ENCODE assay signal across 1 cellular context in genomic region chr15:31975446-31976229, GRCh38.
TF ChIP-seq lines count a peak whose summit lies in the region.

No MANE protein-coding gene starts in this region.

TF ChIP-seq in IMR-90, 13 proteins besides CTCF, POLR2A, EP300 and RAD21 (continued from another document):
- no peak for TF ChIP-seq SMC3 (IDR thresholded peaks at IDR 0.05; ENCODE audit: low read depth, low read length)
- no peak for TF ChIP-seq MAFK (IDR thresholded peaks at IDR 0.05; ENCODE audit: low read depth, low read length)
- TF ChIP-seq RCOR1 (IDR thresholded peaks at IDR 0.05; ENCODE audit: insufficient replicate concordance, low read length): no peak
- no peak for TF ChIP-seq MAZ (IDR thresholded peaks at IDR 0.05; ENCODE audit: borderline replicate concordance, low read depth, low read length)
- TF ChIP-seq ELK1 (IDR thresholded peaks at IDR 0.05; ENCODE audit: borderline replicate concordance, low read depth, low read length): no peak
- no peak for TF ChIP-seq BHLHE40 (IDR thresholded peaks at IDR 0.05; ENCODE audit: low read depth, low read length)
- no peak for TF ChIP-seq USF2 (IDR thresholded peaks at IDR 0.05; ENCODE audit: low read depth, low read length)
- TF ChIP-seq FOS (IDR thresholded peaks at IDR 0.05; ENCODE audit: low read depth, low read length): no peak
- no peak for TF ChIP-seq MXI1 (IDR thresholded peaks at IDR 0.05; ENCODE audit: borderline replicate concordance, low read depth, low read length)
- TF ChIP-seq CHD1 (IDR thresholded peaks at IDR 0.05; ENCODE audit: low read depth, low read length): no peak
- TF ChIP-seq CEBPB (IDR thresholded peaks at IDR 0.05; ENCODE audit: low read depth, low read length): no peak
- TF ChIP-seq RFX5 (IDR thresholded peaks at IDR 0.05; ENCODE audit: low read depth, low read length): no peak
